In genomic region chr5:142824391-142824790, GRCh38 we compare ENCODE assay signal across 3 cellular contexts.
TF ChIP-seq lines count a peak whose summit lies in the region.

No MANE protein-coding gene starts in this region.

TF ChIP-seq in HEK293, 187 proteins besides CTCF, POLR2A, EP300 and RAD21:
- TF ChIP-seq ZNF473 (tag by site-specific recombination; IDR thresholded peaks at IDR 0.05) (no peak), EGR2 (tag by site-specific recombination; IDR thresholded peaks at IDR 0.05; ENCODE audit: low read depth) (0 out of 2 replicates have a peak, but pooled peaks have one; percentile 15)

TF ChIP-seq in H1, 55 proteins besides CTCF, POLR2A, EP300 and RAD21:
- TF ChIP-seq SUZ12 (IDR thresholded peaks at IDR 0.05; ENCODE audit: low read length), result no peak

TF ChIP-seq in HepG2, 621 proteins besides CTCF, POLR2A, EP300 and RAD21:
- no peak for TF ChIP-seq ATF2 (CRISPR knock-in tag; IDR thresholded peaks at IDR 0.05)
- TF ChIP-seq PREB (CRISPR knock-in tag; IDR thresholded peaks at IDR 0.05), result no peak
- TF ChIP-seq ZBTB8A (CRISPR knock-in tag; IDR thresholded peaks at IDR 0.05; ENCODE audit: borderline replicate concordance, low read depth), result no peak
- TF ChIP-seq RARA (CRISPR knock-in tag; IDR thresholded peaks at IDR 0.05), result no peak
- TF ChIP-seq ZNF230 (CRISPR knock-in tag; IDR thresholded peaks at IDR 0.05), result no peak
- no peak for TF ChIP-seq BRD4 (CRISPR knock-in tag; IDR thresholded peaks at IDR 0.05)
- TF ChIP-seq ZMAT5 (CRISPR knock-in tag; IDR thresholded peaks at IDR 0.05; ENCODE audit: borderline replicate concordance, low read depth), result no peak
- no peak for TF ChIP-seq FOXP4 (CRISPR knock-in tag; IDR thresholded peaks at IDR 0.05)
- TF ChIP-seq ZNF207 (IDR thresholded peaks at IDR 0.05; ENCODE audit: borderline replicate concordance), result no peak
- TF ChIP-seq ZNF616 (CRISPR knock-in tag; IDR thresholded peaks at IDR 0.05; ENCODE audit: low read depth), result no peak
- no peak for TF ChIP-seq FIP1L1 (IDR thresholded peaks at IDR 0.05; ENCODE audit: borderline replicate concordance, insufficient read depth, low read depth, low read length)
- no peak for TF ChIP-seq MTA1 (CRISPR knock-in tag; IDR thresholded peaks at IDR 0.05; ENCODE audit: borderline replicate concordance)
- no peak for TF ChIP-seq HMGXB3 (CRISPR knock-in tag; IDR thresholded peaks at IDR 0.05; ENCODE audit: borderline replicate concordance)
- TF ChIP-seq SALL1 (CRISPR knock-in tag; IDR thresholded peaks at IDR 0.05), result no peak
